In genomic region chr1:46717654-46718053, GRCh38 we compare ENCODE assay signal across 9 cellular contexts. TPM values are rescaled to one million over a fixed set of nuclear protein-coding genes. Genes with fewer than 3 reads are reported as not detected.
DNase-seq lines count a peak whose midpoint lies in the region; ATAC-seq lines count a peak whose summit lies in the region.
"Had no signal": no experiment of that assay in that cellular context is flagged by ENCODE, and none has a peak within 500 bp of the region (broad histone marks: within the 10 kb centered on the region; RNA-seq: fewer than 3 reads in every experiment).

No MANE protein-coding gene starts in this region.

- no peak for DNase-seq in activated T-cell treated with anti-CD3 and anti-CD28 coated beads, Interleukin-2, amount 50 U/mL, for 72 hours
- DNase-seq in activated T-cell treated with anti-CD3 and anti-CD28 coated beads, Interleukin-2, amount 50 U/mL, for 48 hours: no peak
- DNase-seq in immature natural killer cell (no peak), putamen (ENCODE audit: low spot score) (no peak)

- no peak for ATAC-seq in activated T-cell treated with anti-CD3 and anti-CD28 coated beads, Interleukin-2, amount 50 U/mL, for 72 hours (replicated peaks in 1 of 2)
- no peak for ATAC-seq in activated T-helper 17 cell treated with anti-CD3 and anti-CD28 coated beads, Interleukin-2, amount 50 U/mL, for 72 hours (replicated peaks)
- ATAC-seq in HG03571 (IDR thresholded peaks at IDR 0.05; ENCODE audit: unreplicated experiment) (no peak), HG03135 (IDR thresholded peaks at IDR 0.05; ENCODE audit: unreplicated experiment) (no peak)

- H3K9me3 Mint-ChIP-seq in activated T-cell treated with anti-CD3 and anti-CD28 coated beads, Interleukin-2, amount 50 U/mL, for 72 hours: peaks cover 0 to 2% of the 10 kb centered on the region in 2 donors
- H3K9me3 Mint-ChIP-seq in activated T-helper 17 cell treated with anti-CD3 and anti-CD28 coated beads, Interleukin-2, amount 50 U/mL, for 72 hours: peaks cover 3% of the 10 kb centered on the region
- no peaks in the 10 kb centered on the region for H3K9me3 Mint-ChIP-seq in immature natural killer cell

- no peak overlapping the region for H3K27ac ChIP-seq in thymus (ENCODE audit: low read depth)

- H3K4me3 ChIP-seq in thymus (ENCODE audit: low read length): peak overlapping the region; percentile 78

- peak overlapping the region; percentile 83 for H3K27ac Mint-ChIP-seq in activated T-cell treated with anti-CD3 and anti-CD28 coated beads, Interleukin-2, amount 50 U/mL, for 72 hours
- peak overlapping the region; percentile 48 for H3K27ac Mint-ChIP-seq in activated T-helper 17 cell treated with anti-CD3 and anti-CD28 coated beads, Interleukin-2, amount 50 U/mL, for 72 hours
- H3K27ac Mint-ChIP-seq in immature natural killer cell: peak overlapping the region; percentile 87 to 95 (median 92)

- H3K4me3 Mint-ChIP-seq in activated T-cell treated with anti-CD3 and anti-CD28 coated beads, Interleukin-2, amount 50 U/mL, for 72 hours: peak overlapping the region; percentile 95 to 97
- H3K4me3 Mint-ChIP-seq in activated T-helper 17 cell treated with anti-CD3 and anti-CD28 coated beads, Interleukin-2, amount 50 U/mL, for 72 hours: peak overlapping the region; percentile 85
- H3K4me3 Mint-ChIP-seq in immature natural killer cell: peak overlapping the region; percentile 89 to 93 (median 92)

- H3K9me3 ChIP-seq in thymus (ENCODE audit: control insufficient read depth): no peaks in the 10 kb centered on the region

- H3K36me3 ChIP-seq in thymus (ENCODE audit: control insufficient read depth, insufficient read depth): peaks cover 20% of the 10 kb centered on the region

- WGBS in thymus: 85% methylated on average over 9 of the region's 9 CpGs

- peaks cover 2 to 10% of the 10 kb centered on the region in 2 donors for H3K36me3 Mint-ChIP-seq in activated T-cell treated with anti-CD3 and anti-CD28 coated beads, Interleukin-2, amount 50 U/mL, for 72 hours (ENCODE audit: insufficient read depth in 2 of 2)
- peaks cover 53% of the 10 kb centered on the region for H3K36me3 Mint-ChIP-seq in activated T-helper 17 cell treated with anti-CD3 and anti-CD28 coated beads, Interleukin-2, amount 50 U/mL, for 72 hours (ENCODE audit: low read depth)
- peaks cover 0 to 18% (median 5%) of the 10 kb centered on the region in 3 donors for H3K36me3 Mint-ChIP-seq in immature natural killer cell

- no peaks in the 10 kb centered on the region for H3K27me3 ChIP-seq in thymus (ENCODE audit: control insufficient read depth, insufficient read depth)

- peaks cover 41% of the 10 kb centered on the region for H3K4me1 Mint-ChIP-seq in activated T-cell treated with anti-CD3 and anti-CD28 coated beads, Interleukin-2, amount 50 U/mL, for 72 hours (ENCODE audit: low read depth)
- H3K4me1 Mint-ChIP-seq in activated T-helper 17 cell treated with anti-CD3 and anti-CD28 coated beads, Interleukin-2, amount 50 U/mL, for 72 hours: peaks cover 35% of the 10 kb centered on the region
- H3K4me1 Mint-ChIP-seq in immature natural killer cell: peaks cover 41 to 55% of the 10 kb centered on the region in 2 donors

- H3K4me1 ChIP-seq in thymus (ENCODE audit: control insufficient read depth, insufficient read depth, low read length): peaks cover 22% of the 10 kb centered on the region

- H3K27me3 Mint-ChIP-seq in activated T-cell treated with anti-CD3 and anti-CD28 coated beads, Interleukin-2, amount 50 U/mL, for 72 hours (ENCODE audit: low read depth): no peaks in the 10 kb centered on the region
- no peaks in the 10 kb centered on the region for H3K27me3 Mint-ChIP-seq in activated T-helper 17 cell treated with anti-CD3 and anti-CD28 coated beads, Interleukin-2, amount 50 U/mL, for 72 hours
- H3K27me3 Mint-ChIP-seq in immature natural killer cell (ENCODE audit: low read depth in 3 of 3): peaks cover 6 to 10% (median 9%) of the 10 kb centered on the region in 3 donors

RNA-seq across cellular contexts. Expression of gene EFCAB14, which starts 1.3 kb away (rescaled TPM):
- 10 to 100 TPM; 48.6 to 50.3 TPM for total RNA-seq in activated T-cell treated with anti-CD3 and anti-CD28 coated beads, Interleukin-2, amount 50 U/mL, for 72 hours
- total RNA-seq in activated T-helper 17 cell treated with anti-CD3 and anti-CD28 coated beads, Interleukin-2, amount 50 U/mL, for 72 hours: 10 to 100 TPM; 45.6 to 53.8 TPM
- polyA plus RNA-seq in immature natural killer cell (100 to 1,000 TPM in 1 of 3 donors, 10 to 100 TPM in 2; 85.8 to 145 (median 98.8) TPM), thymus (30.6 TPM)

RNA-seq across cellular contexts. Expression of gene TEX38, which starts 46.0 kb away (rescaled TPM):
- total RNA-seq in activated T-cell treated with anti-CD3 and anti-CD28 coated beads, Interleukin-2, amount 50 U/mL, for 72 hours: under 1 TPM in 1 of 2 donors, not detected in 1; 0.65 TPM
- under 1 TPM in 1 of 2 donors, not detected in 1; 0.26 TPM for total RNA-seq in activated T-helper 17 cell treated with anti-CD3 and anti-CD28 coated beads, Interleukin-2, amount 50 U/mL, for 72 hours
- polyA plus RNA-seq in immature natural killer cell (not detected), thymus (0.14 TPM)
- total RNA-seq: Daoy had no signal

RNA-seq across cellular contexts. Expression of gene ATPAF1, which starts 49.5 kb away (rescaled TPM):
- total RNA-seq in activated T-cell treated with anti-CD3 and anti-CD28 coated beads, Interleukin-2, amount 50 U/mL, for 72 hours: 10 to 100 TPM; 45.7 to 47.5 TPM
- 10 to 100 TPM; 33.4 to 42.6 TPM for total RNA-seq in activated T-helper 17 cell treated with anti-CD3 and anti-CD28 coated beads, Interleukin-2, amount 50 U/mL, for 72 hours
- polyA plus RNA-seq in immature natural killer cell (100 to 1,000 TPM in 1 of 3 donors, 10 to 100 TPM in 2; 50.6 to 139 (median 51.7) TPM), thymus (34.6 TPM)
